ENCODE assay signal across 1 cellular context in the genomic region with DNA sequence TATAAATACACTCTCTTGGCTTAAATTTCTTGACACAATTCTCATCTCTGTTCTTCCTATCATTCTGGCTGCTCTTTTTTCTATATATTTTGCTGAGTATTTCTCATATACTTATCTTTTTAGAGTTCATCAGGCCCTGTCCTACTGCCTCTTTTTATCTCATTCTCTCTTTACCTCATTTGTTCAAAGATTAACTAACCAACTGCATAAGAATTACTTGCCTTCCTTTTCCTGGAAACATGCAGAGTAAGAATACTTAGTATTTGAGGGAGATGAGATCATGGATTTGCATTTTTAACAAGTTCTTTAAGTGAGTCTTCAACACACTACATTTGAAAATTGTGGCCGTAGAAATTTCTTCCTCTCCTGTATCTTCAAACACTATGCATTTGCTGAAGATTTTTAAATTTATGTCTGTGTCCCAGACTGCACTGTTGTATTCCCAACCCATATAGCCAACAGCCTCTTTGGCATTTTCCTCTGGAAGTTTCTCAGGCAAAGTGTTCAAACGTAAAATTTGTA.
TF ChIP-seq lines count a peak whose summit lies in the region.

No MANE protein-coding gene starts in this region.

TF ChIP-seq in K562, 482 proteins besides CTCF, POLR2A, EP300 and RAD21 (continued from another document):
- TF ChIP-seq, protein P1, sequence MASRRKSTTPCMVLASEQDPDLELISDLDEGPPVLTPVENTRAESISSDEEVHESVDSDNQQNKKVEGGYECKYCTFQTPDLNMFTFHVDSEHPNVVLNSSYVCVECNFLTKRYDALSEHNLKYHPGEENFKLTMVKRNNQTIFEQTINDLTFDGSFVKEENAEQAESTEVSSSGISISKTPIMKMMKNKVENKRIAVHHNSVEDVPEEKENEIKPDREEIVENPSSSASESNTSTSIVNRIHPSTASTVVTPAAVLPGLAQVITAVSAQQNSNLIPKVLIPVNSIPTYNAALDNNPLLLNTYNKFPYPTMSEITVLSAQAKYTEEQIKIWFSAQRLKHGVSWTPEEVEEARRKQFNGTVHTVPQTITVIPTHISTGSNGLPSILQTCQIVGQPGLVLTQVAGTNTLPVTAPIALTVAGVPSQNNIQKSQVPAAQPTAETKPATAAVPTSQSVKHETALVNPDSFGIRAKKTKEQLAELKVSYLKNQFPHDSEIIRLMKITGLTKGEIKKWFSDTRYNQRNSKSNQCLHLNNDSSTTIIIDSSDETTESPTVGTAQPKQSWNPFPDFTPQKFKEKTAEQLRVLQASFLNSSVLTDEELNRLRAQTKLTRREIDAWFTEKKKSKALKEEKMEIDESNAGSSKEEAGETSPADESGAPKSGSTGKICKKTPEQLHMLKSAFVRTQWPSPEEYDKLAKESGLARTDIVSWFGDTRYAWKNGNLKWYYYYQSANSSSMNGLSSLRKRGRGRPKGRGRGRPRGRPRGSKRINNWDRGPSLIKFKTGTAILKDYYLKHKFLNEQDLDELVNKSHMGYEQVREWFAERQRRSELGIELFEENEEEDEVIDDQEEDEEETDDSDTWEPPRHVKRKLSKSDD (conservative IDR thresholded peaks at IDR 0.05; ENCODE audit: low read length), result no peak
- TF ChIP-seq ZNF445 (CRISPR knock-in tag; IDR thresholded peaks at IDR 0.05; ENCODE audit: low read depth) (no peak), MAFG (tag; conservative IDR thresholded peaks at IDR 0.05) (peak; percentile 42), MEIS2 (IDR thresholded peaks at IDR 0.05; ENCODE audit: partially characterized antibody) (peak; percentile 8), MEF2A (IDR thresholded peaks at IDR 0.05; ENCODE audit: control insufficient read depth, low read depth, low read length) (no peak), DACH1 (IDR thresholded peaks at IDR 0.05; ENCODE audit: partially characterized antibody) (no peak), BMI1 (IDR thresholded peaks at IDR 0.05; ENCODE audit: low read length) (no peak), TAL1 (IDR thresholded peaks at IDR 0.05) (peak; percentile 60; the same call in 1 of the 2 replicates), HLTF (IDR thresholded peaks at IDR 0.05) (no peak), SRSF9 (IDR thresholded peaks at IDR 0.05; ENCODE audit: borderline replicate concordance, low read depth, low read length) (no peak), MCM7 (IDR thresholded peaks at IDR 0.05) (no peak), ZNF253 (CRISPR knock-in tag; conservative IDR thresholded peaks at IDR 0.05) (no peak), RBM17 (IDR thresholded peaks at IDR 0.05; ENCODE audit: borderline replicate concordance, low read depth, low read length) (no peak), SIN3B (IDR thresholded peaks at IDR 0.05; ENCODE audit: low read depth) (no peak), KAT7 (CRISPR knock-in tag; IDR thresholded peaks at IDR 0.05; ENCODE audit: borderline replicate concordance) (no peak), ATF1 (CRISPR knock-in tag; IDR thresholded peaks at IDR 0.05) (no peak), ATF1 (tag; IDR thresholded peaks at IDR 0.05) (peak; percentile 45; the same call in 1 of the 2 replicates), RFX7 (CRISPR knock-in tag; IDR thresholded peaks at IDR 0.05) (no peak), GTF2A2 (tag; IDR thresholded peaks at IDR 0.05) (no peak), FOXK1 (CRISPR knock-in tag; IDR thresholded peaks at IDR 0.05; ENCODE audit: borderline replicate concordance) (no peak), HDAC2 (IDR thresholded peaks at IDR 0.05) (no peak), MCM5 (IDR thresholded peaks at IDR 0.05; ENCODE audit: low read depth) (no peak), SMAD3 (CRISPR knock-in tag; conservative IDR thresholded peaks at IDR 0.05) (no peak), CHD4 (IDR thresholded peaks at IDR 0.05; ENCODE audit: insufficient read depth, insufficient replicate concordance, low read depth, low read length, poor library complexity, severe bottlenecking) (no peak), CEBPB (tag; IDR thresholded peaks at IDR 0.05) (no peak), NRF1 (conservative IDR thresholded peaks at IDR 0.05 in 1 of 2, IDR thresholded peaks at IDR 0.05 in 1 of 2) (no peak), NR2F6 (CRISPR knock-in tag; IDR thresholded peaks at IDR 0.05) (no peak), ZMIZ1 (IDR thresholded peaks at IDR 0.05; ENCODE audit: low read depth in 2 of 2, low read length in 2 of 2) (no peak), FOSL1 (tag; conservative IDR thresholded peaks at IDR 0.05) (0 out of 2 replicates have a peak, but pooled peaks have one; percentile 49), UBTF (IDR thresholded peaks at IDR 0.05; ENCODE audit: borderline replicate concordance in 1 of 2, low read depth in 2 of 2, low read length in 2 of 2) (no peak), ZNF668 (CRISPR knock-in tag; IDR thresholded peaks at IDR 0.05) (no peak), KLF6 (CRISPR knock-in tag; IDR thresholded peaks at IDR 0.05; ENCODE audit: borderline replicate concordance) (peak; percentile 15; the same call in 1 of the 2 replicates), E2F5 (CRISPR knock-in tag; IDR thresholded peaks at IDR 0.05) (no peak), TAF9B (IDR thresholded peaks at IDR 0.05; ENCODE audit: partially characterized antibody) (peak; percentile 82)
- TF ChIP-seq, protein P2, sequence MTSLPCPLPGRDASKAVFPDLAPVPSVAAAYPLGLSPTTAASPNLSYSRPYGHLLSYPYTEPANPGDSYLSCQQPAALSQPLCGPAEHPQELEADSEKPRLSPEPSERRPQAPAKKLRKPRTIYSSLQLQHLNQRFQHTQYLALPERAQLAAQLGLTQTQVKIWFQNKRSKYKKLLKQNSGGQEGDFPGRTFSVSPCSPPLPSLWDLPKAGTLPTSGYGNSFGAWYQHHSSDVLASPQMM (CRISPR knock-in tag; IDR thresholded peaks at IDR 0.05), result no peak
- TF ChIP-seq, protein P3, sequence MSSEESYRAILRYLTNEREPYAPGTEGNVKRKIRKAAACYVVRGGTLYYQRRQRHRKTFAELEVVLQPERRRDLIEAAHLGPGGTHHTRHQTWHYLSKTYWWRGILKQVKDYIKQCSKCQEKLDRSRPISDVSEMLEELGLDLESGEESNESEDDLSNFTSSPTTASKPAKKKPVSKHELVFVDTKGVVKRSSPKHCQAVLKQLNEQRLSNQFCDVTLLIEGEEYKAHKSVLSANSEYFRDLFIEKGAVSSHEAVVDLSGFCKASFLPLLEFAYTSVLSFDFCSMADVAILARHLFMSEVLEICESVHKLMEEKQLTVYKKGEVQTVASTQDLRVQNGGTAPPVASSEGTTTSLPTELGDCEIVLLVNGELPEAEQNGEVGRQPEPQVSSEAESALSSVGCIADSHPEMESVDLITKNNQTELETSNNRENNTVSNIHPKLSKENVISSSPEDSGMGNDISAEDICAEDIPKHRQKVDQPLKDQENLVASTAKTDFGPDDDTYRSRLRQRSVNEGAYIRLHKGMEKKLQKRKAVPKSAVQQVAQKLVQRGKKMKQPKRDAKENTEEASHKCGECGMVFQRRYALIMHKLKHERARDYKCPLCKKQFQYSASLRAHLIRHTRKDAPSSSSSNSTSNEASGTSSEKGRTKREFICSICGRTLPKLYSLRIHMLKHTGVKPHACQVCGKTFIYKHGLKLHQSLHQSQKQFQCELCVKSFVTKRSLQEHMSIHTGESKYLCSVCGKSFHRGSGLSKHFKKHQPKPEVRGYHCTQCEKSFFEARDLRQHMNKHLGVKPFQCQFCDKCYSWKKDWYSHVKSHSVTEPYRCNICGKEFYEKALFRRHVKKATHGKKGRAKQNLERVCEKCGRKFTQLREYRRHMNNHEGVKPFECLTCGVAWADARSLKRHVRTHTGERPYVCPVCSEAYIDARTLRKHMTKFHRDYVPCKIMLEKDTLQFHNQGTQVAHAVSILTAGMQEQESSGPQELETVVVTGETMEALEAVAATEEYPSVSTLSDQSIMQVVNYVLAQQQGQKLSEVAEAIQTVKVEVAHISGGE (CRISPR knock-in tag; IDR thresholded peaks at IDR 0.05), result 0 out of 6 replicates have a peak, but pooled peaks of 1 of the 3 experiments have one; percentile 38
- TF ChIP-seq, protein P4, sequence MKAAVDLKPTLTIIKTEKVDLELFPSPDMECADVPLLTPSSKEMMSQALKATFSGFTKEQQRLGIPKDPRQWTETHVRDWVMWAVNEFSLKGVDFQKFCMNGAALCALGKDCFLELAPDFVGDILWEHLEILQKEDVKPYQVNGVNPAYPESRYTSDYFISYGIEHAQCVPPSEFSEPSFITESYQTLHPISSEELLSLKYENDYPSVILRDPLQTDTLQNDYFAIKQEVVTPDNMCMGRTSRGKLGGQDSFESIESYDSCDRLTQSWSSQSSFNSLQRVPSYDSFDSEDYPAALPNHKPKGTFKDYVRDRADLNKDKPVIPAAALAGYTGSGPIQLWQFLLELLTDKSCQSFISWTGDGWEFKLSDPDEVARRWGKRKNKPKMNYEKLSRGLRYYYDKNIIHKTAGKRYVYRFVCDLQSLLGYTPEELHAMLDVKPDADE (conservative IDR thresholded peaks at IDR 0.05; ENCODE audit: control insufficient read depth, low read depth, low read length), result no peak
- TF ChIP-seq, protein P5, sequence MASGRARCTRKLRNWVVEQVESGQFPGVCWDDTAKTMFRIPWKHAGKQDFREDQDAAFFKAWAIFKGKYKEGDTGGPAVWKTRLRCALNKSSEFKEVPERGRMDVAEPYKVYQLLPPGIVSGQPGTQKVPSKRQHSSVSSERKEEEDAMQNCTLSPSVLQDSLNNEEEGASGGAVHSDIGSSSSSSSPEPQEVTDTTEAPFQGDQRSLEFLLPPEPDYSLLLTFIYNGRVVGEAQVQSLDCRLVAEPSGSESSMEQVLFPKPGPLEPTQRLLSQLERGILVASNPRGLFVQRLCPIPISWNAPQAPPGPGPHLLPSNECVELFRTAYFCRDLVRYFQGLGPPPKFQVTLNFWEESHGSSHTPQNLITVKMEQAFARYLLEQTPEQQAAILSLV (tag; IDR thresholded peaks at IDR 0.05), result no peak
